ENCODE assay signal across 2 cellular contexts in genomic region chr3:62088472-62089104, GRCh38.
TF ChIP-seq lines count a peak whose summit lies in the region.

No MANE protein-coding gene starts in this region.

TF ChIP-seq in HepG2, 621 proteins besides CTCF, POLR2A, EP300 and RAD21 (continued from another document):
- no peak for TF ChIP-seq E2F2 (CRISPR knock-in tag; IDR thresholded peaks at IDR 0.05; ENCODE audit: borderline replicate concordance)
- TF ChIP-seq ZSCAN25 (CRISPR knock-in tag; IDR thresholded peaks at IDR 0.05): no peak
- no peak for TF ChIP-seq GMEB1 (CRISPR knock-in tag; IDR thresholded peaks at IDR 0.05; ENCODE audit: borderline replicate concordance)
- TF ChIP-seq ARID5B (CRISPR knock-in tag; IDR thresholded peaks at IDR 0.05): peak; percentile 54; the same call in 1 of the 2 replicates
- TF ChIP-seq ZNF317 (CRISPR knock-in tag; IDR thresholded peaks at IDR 0.05): no peak
- peak; percentile 70 for TF ChIP-seq CEBPB (IDR thresholded peaks at IDR 0.05; ENCODE audit: borderline replicate concordance, low read depth, low read length)

TF ChIP-seq in SK-N-SH, 30 proteins besides CTCF, POLR2A, EP300 and RAD21 (continued from another document):
- no peak for TF ChIP-seq REST (IDR thresholded peaks at IDR 0.05; ENCODE audit: low read depth, low read length)
- TF ChIP-seq USF1 (IDR thresholded peaks at IDR 0.05; ENCODE audit: borderline replicate concordance, low read depth): no peak
- TF ChIP-seq MAX (IDR thresholded peaks at IDR 0.05; ENCODE audit: low read depth): no peak
